In the genomic region with DNA sequence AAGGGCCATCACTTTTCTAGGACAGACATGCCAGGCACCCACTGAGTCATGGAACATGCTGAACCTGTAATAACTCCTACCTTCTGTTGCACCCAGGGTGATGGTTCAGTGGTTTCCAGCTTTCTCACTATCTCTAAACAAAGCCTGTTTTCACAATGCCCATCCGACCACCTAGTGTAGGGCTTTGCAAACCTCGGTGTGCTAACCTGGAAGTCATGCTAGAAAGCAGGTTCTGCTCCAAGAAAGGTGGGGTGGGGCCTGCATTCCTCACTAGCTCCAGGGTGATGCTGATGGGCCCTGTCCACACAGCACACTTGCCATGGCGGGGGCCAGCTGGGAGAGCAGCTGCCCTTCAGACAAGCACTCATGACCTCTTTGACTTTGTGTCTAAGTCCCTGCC, we compare ENCODE assay signal across 30 cellular contexts. TPM values are rescaled to one million over a fixed set of nuclear protein-coding genes. Genes with fewer than 3 reads are reported as not detected.
DNase-seq lines count a peak whose midpoint lies in the region; ATAC-seq and TF ChIP-seq lines count a peak whose summit lies in the region.
"Had no signal": no experiment of that assay in that cellular context is flagged by ENCODE, and none has a peak within 500 bp of the region (broad histone marks: within the 10 kb centered on the region; RNA-seq: fewer than 3 reads in every experiment).

No MANE protein-coding gene starts in this region.

- peaks cover 41% of the 10 kb centered on the region for H3K79me2 ChIP-seq in neural progenitor cell (ENCODE audit: low read depth)

- H3K9me3 Mint-ChIP-seq in neural progenitor cell: no peaks in the 10 kb centered on the region
- H3K9me3 Mint-ChIP-seq in natural killer cell: no peaks in the 10 kb centered on the region
- H3K9me3 Mint-ChIP-seq: activated B cell treated with CpG ODN at 0.5 μM for 24 hours; activated naive CD4-positive, alpha-beta T cell treated with anti-CD3 and anti-CD28 coated beads, Interleukin-2, amount 10 ng/mL, durations not matched to agents 7 days and 5 days; activated T-helper 1 cell treated with anti-CD3 and anti-CD28 coated beads, Interleukin-12 subunit alpha, Interleukin-12 subunit beta, Interleukin-2, Interleukin-4 antibody, amounts not matched to agents 30 ng/mL and 10 ng/mL and 1 ng/mL, durations not matched to agents 14 hours and 24 hours and 36 hours; naive thymus-derived CD4-positive, alpha-beta T cell; stimulated activated effector memory CD8-positive, alpha-beta T cell treated with anti-CD3 and anti-CD28 coated beads, Interleukin-12 subunit alpha, Interleukin-12 subunit beta, amount 100 ng/mL, for 72 hours had no signal

- H4K20me1 ChIP-seq in neural progenitor cell (ENCODE audit: low read depth): peaks cover 69% of the 10 kb centered on the region
- H4K20me1 ChIP-seq: BLaER1 treated with 17β-estradiol and CSF1 and Interleukin-3, amounts not matched to agents 10 nM and 100 nM had no signal

- TF ChIP-seq EP300 in ovary (IDR thresholded peaks at IDR 0.05): no peak

- no peak overlapping the region for H3K4me2 ChIP-seq in neural progenitor cell
- H3K4me2 ChIP-seq: BLaER1 treated with 17β-estradiol and CSF1 and Interleukin-3, amounts not matched to agents 10 nM and 100 nM; hepatocyte; PC-9 had no signal

- H3K27me3 Mint-ChIP-seq in neural progenitor cell (ENCODE audit: insufficient read depth, low read depth) (peaks cover 7% of the 10 kb centered on the region), natural killer cell (ENCODE audit: low read depth in 2 of 2) (peaks cover 0 to 32% of the 10 kb centered on the region in 2 donors)

- no peak overlapping the region for H3K9ac ChIP-seq in neural progenitor cell
- H3K9ac ChIP-seq: BLaER1 treated with 17β-estradiol and CSF1 and Interleukin-3, amounts not matched to agents 10 nM and 100 nM had no signal

- no peaks in the 10 kb centered on the region for H3K36me3 ChIP-seq in RWPE2 (ENCODE audit: low read depth)
- H3K36me3 ChIP-seq in cardiac muscle cell: no peaks in the 10 kb centered on the region
- H3K36me3 ChIP-seq in neural progenitor cell: no peaks in the 10 kb centered on the region
- no peaks in the 10 kb centered on the region for H3K36me3 ChIP-seq in tibial artery
- no peaks in the 10 kb centered on the region for H3K36me3 ChIP-seq in ovary
- H3K36me3 ChIP-seq: BLaER1 treated with 17β-estradiol and CSF1 and Interleukin-3, amounts not matched to agents 10 nM and 100 nM; right lobe of liver had no signal

- H3K4me3 ChIP-seq in RWPE2 (ENCODE audit: severe bottlenecking): no peak overlapping the region
- no peak overlapping the region for H3K4me3 ChIP-seq in cardiac muscle cell
- H3K4me3 ChIP-seq in neural progenitor cell: no peak overlapping the region
- H3K4me3 ChIP-seq in tibial artery: no peak overlapping the region
- H3K4me3 ChIP-seq in ovary: no peak overlapping the region
- H3K4me3 ChIP-seq: BLaER1 treated with 17β-estradiol and CSF1 and Interleukin-3, amounts not matched to agents 10 nM and 100 nM; hepatocyte; PC-9; right lobe of liver; SJSA1; testis had no signal

- TF ChIP-seq CTCF in RWPE2 (IDR thresholded peaks at IDR 0.05; ENCODE audit: poor library complexity, severe bottlenecking) (no peak), cardiac muscle cell (IDR thresholded peaks at IDR 0.05; ENCODE audit: low read depth, low read length) (no peak), neural progenitor cell (IDR thresholded peaks at IDR 0.05) (no peak), tibial artery (IDR thresholded peaks at IDR 0.05) (no peak), ovary (IDR thresholded peaks at IDR 0.05) (no peak), natural killer cell (IDR thresholded peaks at IDR 0.05) (no peak)

- H3K4me1 ChIP-seq in RWPE2 (ENCODE audit: insufficient read depth, poor library complexity, severe bottlenecking): peaks cover 37% of the 10 kb centered on the region
- peaks cover 25% of the 10 kb centered on the region for H3K4me1 ChIP-seq in cardiac muscle cell (ENCODE audit: low read depth)
- H3K4me1 ChIP-seq in neural progenitor cell: no peaks in the 10 kb centered on the region
- H3K4me1 ChIP-seq in tibial artery: peaks cover 6 to 97% (median 61%) of the 10 kb centered on the region in 4 donors
- peaks cover 13% of the 10 kb centered on the region for H3K4me1 ChIP-seq in ovary (ENCODE audit: insufficient read depth)
- H3K4me1 ChIP-seq: right lobe of liver had no signal

- H3K4me3 Mint-ChIP-seq in neural progenitor cell: no peak overlapping the region
- H3K4me3 Mint-ChIP-seq in natural killer cell: no peak overlapping the region
- H3K4me3 Mint-ChIP-seq: activated B cell treated with CpG ODN at 0.5 μM for 24 hours; activated naive CD4-positive, alpha-beta T cell treated with anti-CD3 and anti-CD28 coated beads, Interleukin-2, amount 10 ng/mL, durations not matched to agents 7 days and 5 days; activated T-helper 1 cell treated with anti-CD3 and anti-CD28 coated beads, Interleukin-12 subunit alpha, Interleukin-12 subunit beta, Interleukin-2, Interleukin-4 antibody, amounts not matched to agents 30 ng/mL and 10 ng/mL and 1 ng/mL, durations not matched to agents 14 hours and 24 hours and 36 hours; naive thymus-derived CD4-positive, alpha-beta T cell; stimulated activated effector memory CD8-positive, alpha-beta T cell treated with anti-CD3 and anti-CD28 coated beads, Interleukin-12 subunit alpha, Interleukin-12 subunit beta, amount 100 ng/mL, for 72 hours had no signal

- H3K36me3 Mint-ChIP-seq in neural progenitor cell (peaks cover 17% of the 10 kb centered on the region), natural killer cell (no peaks in the 10 kb centered on the region)
- H3K36me3 Mint-ChIP-seq: activated naive CD4-positive, alpha-beta T cell treated with anti-CD3 and anti-CD28 coated beads, Interleukin-2, amount 10 ng/mL, durations not matched to agents 7 days and 5 days; naive thymus-derived CD4-positive, alpha-beta T cell; stimulated activated effector memory CD8-positive, alpha-beta T cell treated with anti-CD3 and anti-CD28 coated beads, Interleukin-12 subunit alpha, Interleukin-12 subunit beta, amount 100 ng/mL, for 72 hours had no signal

- no peak for ATAC-seq in RWPE2 (ENCODE audit: low read depth)
- no peak for ATAC-seq in natural killer cell
- ATAC-seq: foreskin keratinocyte; naive thymus-derived CD4-positive, alpha-beta T cell; right lobe of liver; stimulated activated effector memory CD8-positive, alpha-beta T cell treated with anti-CD3 and anti-CD28 coated beads, Interleukin-12 subunit alpha, Interleukin-12 subunit beta, amount 100 ng/mL, for 72 hours had no signal

- no peaks in the 10 kb centered on the region for H3F3A ChIP-seq in neural progenitor cell (ENCODE audit: low read depth)

- H3K27ac Mint-ChIP-seq in neural progenitor cell (peak overlapping the region; percentile 55), natural killer cell (no peak overlapping the region)
- H3K27ac Mint-ChIP-seq: activated B cell treated with CpG ODN at 0.5 μM for 24 hours; activated naive CD4-positive, alpha-beta T cell treated with anti-CD3 and anti-CD28 coated beads, Interleukin-2, amount 10 ng/mL, durations not matched to agents 7 days and 5 days; activated T-helper 1 cell treated with anti-CD3 and anti-CD28 coated beads, Interleukin-12 subunit alpha, Interleukin-12 subunit beta, Interleukin-2, Interleukin-4 antibody, amounts not matched to agents 30 ng/mL and 10 ng/mL and 1 ng/mL, durations not matched to agents 14 hours and 24 hours and 36 hours; naive thymus-derived CD4-positive, alpha-beta T cell; stimulated activated effector memory CD8-positive, alpha-beta T cell treated with anti-CD3 and anti-CD28 coated beads, Interleukin-12 subunit alpha, Interleukin-12 subunit beta, amount 100 ng/mL, for 72 hours had no signal

- DNase-seq in RWPE2 (ENCODE audit: low spot score) (no peak), cardiac muscle cell (ENCODE audit: low read depth in 1 of 2, low spot score in 1 of 2) (peak in 1 of 2 donors; percentile 82), neural progenitor cell (ENCODE audit: low spot score) (no peak), tibial artery (no peak), ovary (no peak), natural killer cell (no peak), NCI-H146 (lab: John Stamatoyannopoulos, UW) (no peak)
- DNase-seq: activated B cell treated with CpG ODN at 0.5 μM for 24 hours; activated CD4-positive, alpha-beta T cell treated with anti-CD3 and anti-CD28 coated beads, Interleukin-2, amount 50 U/mL, for 4 hours; activated CD8-positive, alpha-beta memory T cell treated with anti-CD3 and anti-CD28 coated beads, Interleukin-2, amount 50 U/mL, for 4 hours; activated naive CD4-positive, alpha-beta T cell treated with anti-CD3 and anti-CD28 coated beads, Interleukin-2, amount 10 ng/mL, durations not matched to agents 7 days and 5 days; COR-L47; DMS79; foreskin keratinocyte; GDM1; H7; naive thymus-derived CD4-positive, alpha-beta T cell; NCI-H1092; NCI-H187 treated with DMSO at 0.1 percent for 48 hours; NCI-H524 treated with DMSO at 0.1 percent for 48 hours; NK-92 treated with Interleukin-12 subunit alpha and Interleukin-12 subunit beta, amount 100 ng/mL, for 24 hours; PC-9; right lobe of liver; stimulated activated CD4-positive, alpha-beta T cell treated with anti-CD3 and anti-CD28 coated beads, Interleukin-4, amount 100 ng/mL, for 24 hours; testis had no signal

- no peak for TF ChIP-seq POLR2A in ovary (IDR thresholded peaks at IDR 0.05)

- H3K27me3 ChIP-seq in RWPE2 (ENCODE audit: insufficient read depth, poor library complexity, severe bottlenecking) (no peaks in the 10 kb centered on the region), cardiac muscle cell (no peaks in the 10 kb centered on the region), neural progenitor cell (no peaks in the 10 kb centered on the region), tibial artery (no peaks in the 10 kb centered on the region), ovary (no peaks in the 10 kb centered on the region)
- H3K27me3 ChIP-seq: BLaER1 treated with 17β-estradiol and CSF1 and Interleukin-3, amounts not matched to agents 10 nM and 100 nM; foreskin keratinocyte; hepatocyte; right lobe of liver; SJSA1; testis had no signal

- H3K27ac ChIP-seq in RWPE2 (ENCODE audit: poor library complexity, severe bottlenecking) (peak overlapping the region; percentile 99), cardiac muscle cell (peak overlapping the region; percentile 79), neural progenitor cell (no peak overlapping the region), tibial artery (peak overlapping the region; percentile 92 to 93), ovary (no peak overlapping the region)
- H3K27ac ChIP-seq: BLaER1 treated with 17β-estradiol and CSF1 and Interleukin-3, amounts not matched to agents 10 nM and 100 nM; foreskin keratinocyte; hepatocyte; PC-9; right lobe of liver; SJSA1; testis had no signal

- no peak overlapping the region for H2AFZ ChIP-seq in neural progenitor cell (replicated peaks)
- H2AFZ ChIP-seq: hepatocyte, PC-9 had no signal

- H3K4me1 Mint-ChIP-seq in neural progenitor cell (peaks cover 23% of the 10 kb centered on the region), natural killer cell (no peaks in the 10 kb centered on the region)
- H3K4me1 Mint-ChIP-seq: activated B cell treated with CpG ODN at 0.5 μM for 24 hours; activated naive CD4-positive, alpha-beta T cell treated with anti-CD3 and anti-CD28 coated beads, Interleukin-2, amount 10 ng/mL, durations not matched to agents 7 days and 5 days; naive thymus-derived CD4-positive, alpha-beta T cell; stimulated activated effector memory CD8-positive, alpha-beta T cell treated with anti-CD3 and anti-CD28 coated beads, Interleukin-12 subunit alpha, Interleukin-12 subunit beta, amount 100 ng/mL, for 72 hours had no signal

- H3K9me3 ChIP-seq in RWPE2 (ENCODE audit: severe bottlenecking) (no peaks in the 10 kb centered on the region), cardiac muscle cell (ENCODE audit: low read depth) (no peaks in the 10 kb centered on the region), neural progenitor cell (ENCODE audit: low read depth) (no peaks in the 10 kb centered on the region), tibial artery (no peaks in the 10 kb centered on the region), ovary (no peaks in the 10 kb centered on the region)
- H3K9me3 ChIP-seq: BLaER1 treated with 17β-estradiol and CSF1 and Interleukin-3, amounts not matched to agents 10 nM and 100 nM; right lobe of liver; SJSA1; testis had no signal

- WGBS in ovary, 3 donors: 94 to 97% (median 95%) methylated on average over 3 of the region's 3 CpGs

- intact Hi-C loops in tibial artery (cut with DNase I; ENCODE audit: low total_unique reads): no loop called here
- intact Hi-C loops in ovary (cut with DNase I): no loop called here
- intact Hi-C loops in natural killer cell (cut with micrococcal nuclease): no loop called here

RNA-seq across cellular contexts. Expression of a gene that starts 43.4 kb away (rescaled TPM):
- total RNA-seq in cardiac muscle cell (285 and 516 TPM in 2 replicates), neural progenitor cell (ENCODE audit: low replicate concordance) (73.6 and 139 TPM in 2 replicates), ovary (100 to 1,000 TPM in 5 of 7 donors, 10 to 100 TPM in 2; 59.5 to 171 (median 120) TPM), natural killer cell (not detected)
- polyA plus RNA-seq in cardiac muscle cell (184 and 277 TPM in 2 replicates), ovary (100 to 1,000 TPM; 136 to 164 TPM)
- total RNA-seq: activated B cell treated with CpG ODN at 0.5 μM for 24 hours; activated T-helper 1 cell treated with anti-CD3 and anti-CD28 coated beads, Interleukin-12 subunit alpha, Interleukin-12 subunit beta, Interleukin-2, Interleukin-4 antibody, amounts not matched to agents 30 ng/mL and 10 ng/mL and 1 ng/mL, durations not matched to agents 14 hours and 24 hours and 36 hours had no signal
- polyA plus RNA-seq: naive thymus-derived CD4-positive, alpha-beta T cell had no signal

RNA-seq across cellular contexts. Expression of a gene that starts 43.6 kb away (rescaled TPM):
- total RNA-seq in cardiac muscle cell (107 and 171 TPM in 2 replicates), neural progenitor cell (ENCODE audit: low replicate concordance) (105 and 120 TPM in 2 replicates), ovary (100 to 1,000 TPM in 3 of 7 donors, 10 to 100 TPM in 4; 42.3 to 106 (median 73.2) TPM), natural killer cell (not detected)
- polyA plus RNA-seq in cardiac muscle cell (73.9 and 95.2 TPM in 2 replicates), ovary (100 to 1,000 TPM in 1 of 2 donors, 10 to 100 TPM in 1; 87.5 to 421 TPM)
- total RNA-seq: activated B cell treated with CpG ODN at 0.5 μM for 24 hours; activated T-helper 1 cell treated with anti-CD3 and anti-CD28 coated beads, Interleukin-12 subunit alpha, Interleukin-12 subunit beta, Interleukin-2, Interleukin-4 antibody, amounts not matched to agents 30 ng/mL and 10 ng/mL and 1 ng/mL, durations not matched to agents 14 hours and 24 hours and 36 hours had no signal
- polyA plus RNA-seq: naive thymus-derived CD4-positive, alpha-beta T cell had no signal

Comparison
In these comparisons a context has a peak if more than half of its experiments do, and no peak if none do; other contexts are left out.
1. H3K27ac ChIP-seq: peak in RWPE2 (single experiment), cardiac muscle cell (single experiment) and tibial artery (2 of 2); none in neural progenitor cell (single experiment) and ovary (0 of 2).
2. RNA of a gene that starts 43.4 kb away (total RNA-seq): 285 to 516 TPM in cardiac muscle cell, 59.5 to 171 TPM in ovary and 73.6 to 139 TPM in neural progenitor cell; not detected in natural killer cell; every median in the first group is over 10 times any median in the second.
3. RNA of a gene that starts 43.6 kb away (total RNA-seq): 107 to 171 TPM in cardiac muscle cell, 105 to 120 TPM in neural progenitor cell and 42.3 to 106 TPM in ovary; not detected in natural killer cell; every median in the first group is over 10 times any median in the second.